Comparison of ENCODE assay signal across 8 cellular contexts in the genomic region with DNA sequence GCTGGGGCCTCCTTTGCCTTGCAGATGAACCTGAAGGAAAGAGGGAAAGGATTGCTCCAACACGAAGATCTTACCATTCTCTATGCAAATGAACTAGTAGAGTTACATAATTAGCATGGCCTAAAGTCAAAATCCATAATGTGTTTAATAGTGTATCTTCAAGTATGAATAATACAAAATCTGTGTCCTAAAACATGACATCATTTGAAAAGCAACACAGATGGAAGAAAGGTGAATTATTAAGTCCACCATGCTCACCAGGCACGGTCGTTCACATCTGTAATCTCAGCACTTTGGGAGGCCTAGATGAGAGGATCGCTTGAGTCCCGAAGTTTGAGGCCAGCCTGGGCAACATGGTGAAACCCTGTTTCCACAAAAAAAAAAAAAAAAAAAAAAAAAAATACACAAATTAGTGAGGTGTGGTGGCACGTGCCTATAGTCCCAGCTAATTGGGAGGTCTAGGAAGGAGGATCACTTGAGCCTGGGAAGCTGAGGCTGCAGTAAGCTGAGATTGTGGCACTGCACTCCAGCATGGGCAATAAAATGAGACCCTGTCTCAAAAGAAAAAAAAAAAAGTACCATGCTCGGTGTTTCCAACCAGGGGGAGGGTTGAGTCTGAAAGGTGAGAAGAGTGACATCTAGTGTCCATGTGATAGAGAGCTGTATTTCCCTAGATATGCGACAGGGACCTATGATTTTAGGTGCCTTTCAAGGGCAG. TPM values are rescaled to one million over a fixed set of nuclear protein-coding genes. Genes with fewer than 3 reads are reported as not detected.
DNase-seq lines count a peak whose midpoint lies in the region; ATAC-seq and TF ChIP-seq lines count a peak whose summit lies in the region.

No MANE protein-coding gene starts in this region.

- H3K36me3 ChIP-seq in WERI-Rb-1, result no peaks in the 10 kb centered on the region
- H3K36me3 ChIP-seq in skeletal muscle satellite cell (ENCODE audit: insufficient read depth, low read length), result no peaks in the 10 kb centered on the region

- H3K27me3 ChIP-seq in WERI-Rb-1 (ENCODE audit: insufficient read depth, low read depth, severe bottlenecking), result no peaks in the 10 kb centered on the region
- H3K27me3 ChIP-seq in skeletal muscle satellite cell (ENCODE audit: control insufficient read depth, insufficient read depth, low read length), result no peaks in the 10 kb centered on the region

- POLR2A ChIA-PET in GM10248 (lab: Yijun Ruan, JAX), result no interaction called here

- ATAC-seq in HG03139 (IDR thresholded peaks at IDR 0.05; ENCODE audit: unreplicated experiment), result no peak
- no peak for ATAC-seq in GM21367 (IDR thresholded peaks at IDR 0.05; ENCODE audit: unreplicated experiment)

- H3K9me3 ChIP-seq in WERI-Rb-1 (ENCODE audit: severe bottlenecking) (no peaks in the 10 kb centered on the region), skeletal muscle satellite cell (replicated peaks; ENCODE audit: low read length) (no peaks in the 10 kb centered on the region)

- H3K4me1 ChIP-seq in skeletal muscle satellite cell (ENCODE audit: control insufficient read depth, insufficient read depth, low read length), result no peaks in the 10 kb centered on the region

- H3K9ac ChIP-seq in skeletal muscle satellite cell (ENCODE audit: low read depth, low read length), result no peak overlapping the region

- H3K4me3 ChIP-seq in WERI-Rb-1 (ENCODE audit: low read depth, low read length) (no peak overlapping the region), skeletal muscle satellite cell (ENCODE audit: low read length) (peak overlapping the region; percentile 53)

- DNase-seq in AG08396 (ENCODE audit: low spot score) (peak; percentile 47), GM10248 (ENCODE audit: extremely low spot score) (peak; percentile 71), NCI-H2029 (lab: John Stamatoyannopoulos, UW) (peak; percentile 34), WERI-Rb-1 (no peak), glomerular visceral epithelial cell (ENCODE audit: extremely low spot score) (peak; percentile 40)

- H3K4me2 ChIP-seq in skeletal muscle satellite cell (ENCODE audit: low read length), result peak overlapping the region; percentile 69

- CTCF ChIA-PET in GM10248 (lab: Yijun Ruan, JAX), result interaction anchor here (0.7 to 6.3 kb wide), 27 partner anchors 9 to 148 kb away, joined by 3 to 47 read pairs (median 6); a partner anchor contains a TSS

- peak; percentile 61 for TF ChIP-seq CTCF in GM10248 (IDR thresholded peaks at IDR 0.05; ENCODE audit: control extremely low read depth, extremely low read depth, low read depth, missing control alignments)
- TF ChIP-seq CTCF in WERI-Rb-1 (IDR thresholded peaks at IDR 0.05; ENCODE audit: low read depth, low read length), result peak; percentile 74

- H3K27ac ChIP-seq in WERI-Rb-1, result no peak overlapping the region

RNA-seq across cellular contexts. Expression of a gene that starts 6.4 kb away (rescaled TPM):
- total RNA-seq in skeletal muscle satellite cell (2012; rRNA removed), result under 0.01 TPM in 1 of 2 replicates, not detected in the other
